Comparison of ENCODE assay signal across 8 cellular contexts in genomic region chr17:4806420-4806769, GRCh38. TPM values are rescaled to one million over a fixed set of nuclear protein-coding genes. Genes with fewer than 3 reads are reported as not detected.
DNase-seq lines count a peak whose midpoint lies in the region; ATAC-seq and TF ChIP-seq lines count a peak whose summit lies in the region.

No MANE protein-coding gene starts in this region.

- TF ChIP-seq CTCF in right atrium auricular region (IDR thresholded peaks at IDR 0.05) = no peak
- TF ChIP-seq CTCF in thoracic aorta (IDR thresholded peaks at IDR 0.05) = no peak

- H3K9me3 ChIP-seq in right atrium auricular region = no peaks in the 10 kb centered on the region
- H3K9me3 ChIP-seq in thoracic aorta = no peaks in the 10 kb centered on the region

- H3K27ac Mint-ChIP-seq in activated T-helper 1 cell treated with anti-CD3 and anti-CD28 coated beads, Interleukin-12 subunit alpha, Interleukin-12 subunit beta, Interleukin-2, Interleukin-4 antibody, amounts not matched to agents 30 ng/mL and 10 ng/mL and 1 ng/mL, durations not matched to agents 14 hours and 24 hours and 36 hours = no peak overlapping the region

- H3K4me3 ChIP-seq in right atrium auricular region (peak overlapping the region; percentile 87 to 93), thoracic aorta (peak overlapping the region; percentile 94)

- H3K27ac ChIP-seq in right atrium auricular region (peak overlapping the region in 1 of 2 donors; percentile 46), thoracic aorta (peak overlapping the region in 1 of 2 donors; percentile 34)

- ATAC-seq in left cardiac atrium (no peak), thoracic aorta (ENCODE audit: insufficient number of reproducible peaks, low FRiP score, low read depth) (no peak), HG03565 (IDR thresholded peaks at IDR 0.05; ENCODE audit: unreplicated experiment) (no peak)

- intact Hi-C loops in left cardiac atrium (cut with DNase I) = no loop called here
- intact Hi-C loops in activated T-helper 1 cell treated with anti-CD3 and anti-CD28 coated beads, Interleukin-12 subunit alpha, Interleukin-12 subunit beta, Interleukin-2, Interleukin-4 antibody, amounts not matched to agents 30 ng/mL and 10 ng/mL and 1 ng/mL, durations not matched to agents 14 hours and 24 hours and 36 hours (cut with micrococcal nuclease) = loop anchor here (1.0 to 5.0 kb wide), 2 partner anchors 16 to 249 kb away; partner anchors contain the start of gene MYBBP1A

- DNase-seq in right atrium auricular region (ENCODE audit: low spot score) = no peak
- no peak for DNase-seq in left cardiac atrium
- no peak for DNase-seq in activated T-helper 1 cell treated with anti-CD3 and anti-CD28 coated beads, Interleukin-12 subunit alpha, Interleukin-12 subunit beta, Interleukin-2, Interleukin-4 antibody, amounts not matched to agents 30 ng/mL and 10 ng/mL and 1 ng/mL, durations not matched to agents 14 hours and 24 hours and 36 hours (ENCODE audit: low spot score)
- DNase-seq in kidney tubule cell (ENCODE audit: low spot score) = peak; percentile 38
- no peak for DNase-seq in thoracic aorta (ENCODE audit: low spot score)
- DNase-seq in NCI-H226 = no peak
- DNase-seq in retina = no peak

- H3K9me3 Mint-ChIP-seq in activated T-helper 1 cell treated with anti-CD3 and anti-CD28 coated beads, Interleukin-12 subunit alpha, Interleukin-12 subunit beta, Interleukin-2, Interleukin-4 antibody, amounts not matched to agents 30 ng/mL and 10 ng/mL and 1 ng/mL, durations not matched to agents 14 hours and 24 hours and 36 hours = no peaks in the 10 kb centered on the region

- peaks cover 2% of the 10 kb centered on the region for H3K27me3 Mint-ChIP-seq in activated T-helper 1 cell treated with anti-CD3 and anti-CD28 coated beads, Interleukin-12 subunit alpha, Interleukin-12 subunit beta, Interleukin-2, Interleukin-4 antibody, amounts not matched to agents 30 ng/mL and 10 ng/mL and 1 ng/mL, durations not matched to agents 14 hours and 24 hours and 36 hours (ENCODE audit: insufficient read depth)

- H3K4me1 Mint-ChIP-seq in activated T-helper 1 cell treated with anti-CD3 and anti-CD28 coated beads, Interleukin-12 subunit alpha, Interleukin-12 subunit beta, Interleukin-2, Interleukin-4 antibody, amounts not matched to agents 30 ng/mL and 10 ng/mL and 1 ng/mL, durations not matched to agents 14 hours and 24 hours and 36 hours (ENCODE audit: low read depth) = peaks cover 11% of the 10 kb centered on the region

- H3K27me3 ChIP-seq in right atrium auricular region (no peaks in the 10 kb centered on the region), thoracic aorta (replicated peaks; ENCODE audit: insufficient read depth) (no peaks in the 10 kb centered on the region)

- peaks cover 12% of the 10 kb centered on the region for H3K36me3 Mint-ChIP-seq in activated T-helper 1 cell treated with anti-CD3 and anti-CD28 coated beads, Interleukin-12 subunit alpha, Interleukin-12 subunit beta, Interleukin-2, Interleukin-4 antibody, amounts not matched to agents 30 ng/mL and 10 ng/mL and 1 ng/mL, durations not matched to agents 14 hours and 24 hours and 36 hours (ENCODE audit: low read depth)

- peak overlapping the region; percentile 78 for H3K4me3 Mint-ChIP-seq in activated T-helper 1 cell treated with anti-CD3 and anti-CD28 coated beads, Interleukin-12 subunit alpha, Interleukin-12 subunit beta, Interleukin-2, Interleukin-4 antibody, amounts not matched to agents 30 ng/mL and 10 ng/mL and 1 ng/mL, durations not matched to agents 14 hours and 24 hours and 36 hours

- H3K36me3 ChIP-seq in right atrium auricular region (peaks cover 5% of the 10 kb centered on the region), thoracic aorta (peaks cover 5% of the 10 kb centered on the region)

- peaks cover 0 to 22% of the 10 kb centered on the region in 2 donors for H3K4me1 ChIP-seq in right atrium auricular region
- peaks cover 10 to 18% of the 10 kb centered on the region in 2 donors for H3K4me1 ChIP-seq in thoracic aorta (ENCODE audit: control insufficient read depth in 1 of 2, low read depth in 2 of 2)

RNA-seq across cellular contexts. Expression of gene PLD2, which starts 0.6 kb away (rescaled TPM):
- total RNA-seq in right atrium auricular region (1 to 10 TPM; 5.5 to 6.7 TPM), left cardiac atrium (10 to 100 TPM; 14.7 to 14.9 TPM), thoracic aorta (10 to 100 TPM; 38.3 to 75.3 TPM)
- 16.7 and 22.2 TPM in 2 replicates for total RNA-seq in activated T-helper 1 cell treated with anti-CD3 and anti-CD28 coated beads, Interleukin-12 subunit alpha, Interleukin-12 subunit beta, Interleukin-2, Interleukin-4 antibody, amounts not matched to agents 30 ng/mL and 10 ng/mL and 1 ng/mL, durations not matched to agents 14 hours and 24 hours and 36 hours

RNA-seq across cellular contexts. Expression of gene PSMB6, which starts 10.4 kb away (rescaled TPM):
- total RNA-seq in right atrium auricular region (100 to 1,000 TPM; 153 to 201 TPM), left cardiac atrium (100 to 1,000 TPM; 145 to 147 TPM), thoracic aorta (100 to 1,000 TPM in 1 of 2 donors, 10 to 100 TPM in 1; 70.0 to 160 TPM)
- total RNA-seq in activated T-helper 1 cell treated with anti-CD3 and anti-CD28 coated beads, Interleukin-12 subunit alpha, Interleukin-12 subunit beta, Interleukin-2, Interleukin-4 antibody, amounts not matched to agents 30 ng/mL and 10 ng/mL and 1 ng/mL, durations not matched to agents 14 hours and 24 hours and 36 hours = 205 and 208 TPM in 2 replicates

RNA-seq across cellular contexts. Expression of gene GLTPD2, which starts 17.6 kb away (rescaled TPM):
- not detected for total RNA-seq in right atrium auricular region
- not detected for total RNA-seq in left cardiac atrium
- not detected in 2 replicates for total RNA-seq in activated T-helper 1 cell treated with anti-CD3 and anti-CD28 coated beads, Interleukin-12 subunit alpha, Interleukin-12 subunit beta, Interleukin-2, Interleukin-4 antibody, amounts not matched to agents 30 ng/mL and 10 ng/mL and 1 ng/mL, durations not matched to agents 14 hours and 24 hours and 36 hours
- not detected for total RNA-seq in thoracic aorta

RNA-seq across cellular contexts. Expression of gene VMO1, which starts 20.2 kb away (rescaled TPM):
- total RNA-seq in right atrium auricular region (1 to 10 TPM in 1 of 2 donors, not detected in 1; 3.9 TPM), left cardiac atrium (1 to 10 TPM in 1 of 2 donors, under 1 TPM in 1; 0.81 to 1.1 TPM), thoracic aorta (1 to 10 TPM; 5.9 to 8.3 TPM)
- not detected in 2 replicates for total RNA-seq in activated T-helper 1 cell treated with anti-CD3 and anti-CD28 coated beads, Interleukin-12 subunit alpha, Interleukin-12 subunit beta, Interleukin-2, Interleukin-4 antibody, amounts not matched to agents 30 ng/mL and 10 ng/mL and 1 ng/mL, durations not matched to agents 14 hours and 24 hours and 36 hours
